Comparison of ENCODE assay signal across 1 cellular context in genomic region chr17:27353469-27354050, GRCh38.
A peak's percentile ranks its signal among the peaks of the same experiment; 100 is the strongest.
TF ChIP-seq lines count a peak whose summit lies in the region.

No MANE protein-coding gene starts in this region.

TF ChIP-seq in K562, 482 proteins besides CTCF, POLR2A, EP300 and RAD21 (continued from another document and continues in another):
- peak; percentile 82 for TF ChIP-seq THAP12 (CRISPR knock-in tag; IDR thresholded peaks at IDR 0.05)
- TF ChIP-seq SMAD4 (CRISPR knock-in tag; conservative IDR thresholded peaks at IDR 0.05) = peak; percentile 85
- TF ChIP-seq TAF7 (tag; IDR thresholded peaks at IDR 0.05) = peak; percentile 69
- TF ChIP-seq RNF2 (IDR thresholded peaks at IDR 0.05) = peak; percentile 77
- no peak; a peak in 1 of 4 replicates for TF ChIP-seq UBTF (IDR thresholded peaks at IDR 0.05; ENCODE audit: borderline replicate concordance in 1 of 2, low read depth in 2 of 2, low read length in 2 of 2)
- no peak for TF ChIP-seq CBX3 (IDR thresholded peaks at IDR 0.05; ENCODE audit: borderline replicate concordance in 1 of 2, low read length in 2 of 2)
- TF ChIP-seq NCOR1 (IDR thresholded peaks at IDR 0.05) = peak; percentile 65
- no peak for TF ChIP-seq ZFP30 (CRISPR knock-in tag; IDR thresholded peaks at IDR 0.05; ENCODE audit: borderline replicate concordance)
- no peak; the same call in 1 of the 2 replicates for TF ChIP-seq FOXM1 (IDR thresholded peaks at IDR 0.05; ENCODE audit: low read depth)
- no peak for TF ChIP-seq FOXM1 (CRISPR knock-in tag; IDR thresholded peaks at IDR 0.05; ENCODE audit: low read depth)
- no peak for TF ChIP-seq BHLHE40 (IDR thresholded peaks at IDR 0.05; ENCODE audit: low read length)
- 0 out of 2 replicates have a peak, but pooled peaks have one; percentile 15 for TF ChIP-seq ZHX1 (conservative IDR thresholded peaks at IDR 0.05; ENCODE audit: low read length)
- no peak for TF ChIP-seq ZNF778 (CRISPR knock-in tag; IDR thresholded peaks at IDR 0.05)
- peak; percentile 87; the same call in 1 of the 2 replicates for TF ChIP-seq BRD4 (IDR thresholded peaks at IDR 0.05)
- TF ChIP-seq ERF (CRISPR knock-in tag; IDR thresholded peaks at IDR 0.05) = no peak
- no peak; the same call in 1 of the 2 replicates for TF ChIP-seq HLTF (IDR thresholded peaks at IDR 0.05)
- TF ChIP-seq TCF15 (CRISPR knock-in tag; IDR thresholded peaks at IDR 0.05) = no peak
- TF ChIP-seq ZNF174 (CRISPR knock-in tag; IDR thresholded peaks at IDR 0.05) = no peak
- no peak for TF ChIP-seq GATA2 (CRISPR knock-in tag; IDR thresholded peaks at IDR 0.05)
- no peak for TF ChIP-seq GTF2A2 (tag; IDR thresholded peaks at IDR 0.05)
- TF ChIP-seq MAFK (IDR thresholded peaks at IDR 0.05; ENCODE audit: low read length) = 0 out of 2 replicates have a peak, but pooled peaks have one; percentile 32
- no peak for TF ChIP-seq ZNF584 (CRISPR knock-in tag; IDR thresholded peaks at IDR 0.05; ENCODE audit: low read depth)
- TF ChIP-seq JUN (IDR thresholded peaks at IDR 0.05; ENCODE audit: borderline replicate concordance, low read depth, low read length) = peak; percentile 99
- peak; percentile 85; the same call in 1 of the 2 replicates for TF ChIP-seq JUN (CRISPR knock-in tag; IDR thresholded peaks at IDR 0.05; ENCODE audit: borderline replicate concordance)
- TF ChIP-seq ZNF143 (CRISPR knock-in tag; IDR thresholded peaks at IDR 0.05) = no peak
- no peak for TF ChIP-seq ATF1 (CRISPR knock-in tag; IDR thresholded peaks at IDR 0.05)
- peak; percentile 91 for TF ChIP-seq ATF1 (tag; IDR thresholded peaks at IDR 0.05)
- no peak for TF ChIP-seq ATF4 (CRISPR knock-in tag; IDR thresholded peaks at IDR 0.05)
- no peak for TF ChIP-seq HOMEZ (CRISPR knock-in tag; IDR thresholded peaks at IDR 0.05)
- TF ChIP-seq TRIM25 (IDR thresholded peaks at IDR 0.05; ENCODE audit: borderline replicate concordance) = no peak
- TF ChIP-seq KLF16 (IDR thresholded peaks at IDR 0.05) = 0 out of 2 replicates have a peak, but pooled peaks have one; percentile 1
- TF ChIP-seq TCF7 (IDR thresholded peaks at IDR 0.05; ENCODE audit: borderline replicate concordance) = no peak
- TF ChIP-seq ZZZ3 (IDR thresholded peaks at IDR 0.05) = no peak
- no peak for TF ChIP-seq ZNF146 (CRISPR knock-in tag; IDR thresholded peaks at IDR 0.05; ENCODE audit: unreplicated experiment)
- TF ChIP-seq ZNF277 (CRISPR knock-in tag; IDR thresholded peaks at IDR 0.05; ENCODE audit: borderline replicate concordance) = no peak
- TF ChIP-seq CHCHD3 (CRISPR knock-in tag; IDR thresholded peaks at IDR 0.05) = no peak
- no peak for TF ChIP-seq ZFP1 (CRISPR knock-in tag; IDR thresholded peaks at IDR 0.05)
- peak; percentile 91 to 92; a peak in 3 of 4 replicates for TF ChIP-seq NRF1 (conservative IDR thresholded peaks at IDR 0.05 in 1 of 2, IDR thresholded peaks at IDR 0.05 in 1 of 2)
- TF ChIP-seq ZBTB26 (CRISPR knock-in tag; IDR thresholded peaks at IDR 0.05) = peak; percentile 88
- TF ChIP-seq RBM14 (IDR thresholded peaks at IDR 0.05; ENCODE audit: borderline replicate concordance, insufficient read depth, low read depth, low read length) = no peak
- peak; percentile 38; the same call in 1 of the 2 replicates for TF ChIP-seq STAG1 (CRISPR knock-in tag; IDR thresholded peaks at IDR 0.05; ENCODE audit: borderline replicate concordance)
- no peak for TF ChIP-seq ELK3 (CRISPR knock-in tag; IDR thresholded peaks at IDR 0.05)
- no peak for TF ChIP-seq KDM1A (IDR thresholded peaks at IDR 0.05)
- peak; percentile 73 for TF ChIP-seq PRPF4 (IDR thresholded peaks at IDR 0.05; ENCODE audit: insufficient read depth, low read depth, low read length, poor library complexity, severe bottlenecking)
- no peak for TF ChIP-seq ZNF668 (CRISPR knock-in tag; IDR thresholded peaks at IDR 0.05)
- peak; percentile 88; the same call in 1 of the 2 replicates for TF ChIP-seq MTA3 (IDR thresholded peaks at IDR 0.05; ENCODE audit: borderline replicate concordance)
- TF ChIP-seq THRAP3 (IDR thresholded peaks at IDR 0.05; ENCODE audit: borderline replicate concordance) = no peak
- TF ChIP-seq PCBP1 (IDR thresholded peaks at IDR 0.05; ENCODE audit: low read depth, low read length, poor library complexity, severe bottlenecking) = peak; percentile 59
- TF ChIP-seq RNF219 (CRISPR knock-in tag; IDR thresholded peaks at IDR 0.05) = no peak
- no peak for TF ChIP-seq MAFF (IDR thresholded peaks at IDR 0.05; ENCODE audit: low read length)
- peak; percentile 75 for TF ChIP-seq GABPA (tag; conservative IDR thresholded peaks at IDR 0.05; ENCODE audit: low read depth)
